8 cellular contexts compared by ENCODE assay signal in the genomic region with DNA sequence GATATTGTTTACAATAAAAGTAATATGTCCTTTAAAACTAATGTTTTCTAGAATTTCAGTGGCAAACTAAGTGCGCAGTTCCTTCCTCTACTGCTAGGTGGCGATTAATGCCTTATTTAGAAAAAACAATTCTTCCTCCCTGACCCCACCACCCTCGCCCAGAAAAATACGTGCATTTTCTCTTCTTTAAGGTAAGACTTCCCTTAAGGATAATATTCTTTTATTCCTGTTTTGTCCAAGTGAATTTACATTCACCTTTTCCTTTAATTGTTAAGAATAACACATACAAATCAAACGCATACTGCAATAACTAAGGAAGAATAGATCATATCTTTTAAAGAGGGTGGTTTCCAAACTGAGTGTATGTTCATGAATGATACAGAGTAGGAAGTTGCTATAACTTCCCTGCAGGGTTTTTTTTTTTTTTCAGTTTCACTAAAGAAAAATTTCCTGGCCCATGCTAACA.
DNase-seq lines count a peak whose midpoint lies in the region; ATAC-seq lines count a peak whose summit lies in the region.

No MANE protein-coding gene starts in this region.

- H3K9me3 ChIP-seq in adipocyte (ENCODE audit: control insufficient read depth, low read length) = no peaks in the 10 kb centered on the region

- peak overlapping the region; percentile 50 for H3K9ac ChIP-seq in adipocyte (ENCODE audit: low read length)

- DNase-seq in DMS53 treated with DMSO at 0.1 percent for 48 hours (lab: John Stamatoyannopoulos, UW; ENCODE audit: unreplicated experiment) = peak; percentile 54
- peak; percentile 53 for DNase-seq in RPMI8226
- peak; percentile 68 for DNase-seq in adipocyte (ENCODE audit: low read depth)
- DNase-seq in iris pigment epithelial cell (ENCODE audit: low read depth) = peak; percentile 36
- DNase-seq in stimulated activated CD8-positive, alpha-beta memory T cell treated with anti-CD3 and anti-CD28 coated beads, Interleukin-7, amount 100 ng/mL, for 4 hours (ENCODE audit: low read depth in 2 of 2) = peak; percentile 2 to 7
- no peak for DNase-seq in NCI-H524 treated with DMSO at 0.1 percent for 48 hours (lab: John Stamatoyannopoulos, UW)

- H3K4me1 ChIP-seq in adipocyte (ENCODE audit: control insufficient read depth, insufficient read depth, low read length) = peaks cover 36% of the 10 kb centered on the region

- no peak overlapping the region for H3K4me3 ChIP-seq in adipocyte (ENCODE audit: low read length)

- ATAC-seq in GM19395 (IDR thresholded peaks at IDR 0.05; ENCODE audit: unreplicated experiment) = peak; percentile 80
- ATAC-seq in HG03558 (IDR thresholded peaks at IDR 0.05; ENCODE audit: extremely low read depth, unreplicated experiment) = peak; percentile 52

- H3K27me3 ChIP-seq in adipocyte (replicated peaks; ENCODE audit: control insufficient read depth, insufficient read depth, low read length) = no peaks in the 10 kb centered on the region

- no peaks in the 10 kb centered on the region for H3K36me3 ChIP-seq in adipocyte (ENCODE audit: control insufficient read depth, insufficient read depth, low read length, severe bottlenecking)
